Comparison of ENCODE assay signal across 28 cellular contexts in the genomic region with DNA sequence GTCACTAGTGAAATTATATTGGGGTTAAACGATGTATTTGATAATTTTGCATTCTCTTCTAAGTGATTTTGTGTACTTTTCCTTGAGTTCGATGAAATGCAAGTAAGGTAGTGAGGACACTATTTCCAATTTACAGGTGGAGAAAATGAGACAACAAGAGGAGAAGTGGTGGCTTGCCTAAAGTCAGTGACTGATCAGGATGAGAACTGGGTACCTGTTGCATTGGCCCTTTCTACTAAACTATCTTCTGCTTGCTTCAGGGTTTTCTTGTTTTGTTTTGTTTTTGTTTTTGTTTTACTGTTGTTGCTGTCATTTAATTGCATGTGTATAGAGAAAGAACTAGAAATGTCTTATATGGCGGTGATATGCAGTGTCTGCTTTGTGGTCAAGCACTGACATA.
"Had no signal": no experiment of that assay in that cellular context is flagged by ENCODE, and none has a peak within 500 bp of the region (broad histone marks: within the 10 kb centered on the region; RNA-seq: fewer than 3 reads in every experiment).

No MANE protein-coding gene starts in this region.

- H3K4me1 ChIP-seq: body of pancreas, colonic mucosa, esophagus squamous epithelium, gastroesophageal sphincter had no signal

- H3K36me3 ChIP-seq: cardiac muscle cell, colonic mucosa, esophagus squamous epithelium, gastroesophageal sphincter had no signal

- H3K27ac ChIP-seq: body of pancreas, cardiac muscle cell, colonic mucosa, epithelial cell of prostate, esophagus squamous epithelium, gastroesophageal sphincter had no signal

- H3K4me3 ChIP-seq: body of pancreas, cardiac muscle cell, colonic mucosa, esophagus squamous epithelium, gastroesophageal sphincter had no signal

- ATAC-seq: activated CD4-positive, alpha-beta T cell treated with anti-CD3 and anti-CD28 coated beads for 36 hours; activated CD8-positive, alpha-beta T cell treated with anti-CD3 and anti-CD28 coated beads, Interleukin-2, amount 10 ng/mL, durations not matched to agents 7 days and 5 days; activated T-cell treated with anti-CD3 and anti-CD28 coated beads, Interleukin-2, amount 50 U/mL, for 4 hours; activated T-helper 17 cell treated with anti-CD3 and anti-CD28 coated beads, Interleukin-2, amount 50 U/mL, for 72 hours; body of pancreas; gastroesophageal sphincter had no signal

- H3K9me3 ChIP-seq: body of pancreas, colonic mucosa, esophagus squamous epithelium, gastroesophageal sphincter had no signal

- H3K27me3 ChIP-seq: body of pancreas, cardiac muscle cell, colonic mucosa, esophagus squamous epithelium, gastroesophageal sphincter had no signal

- DNase-seq: activated CD4-positive, alpha-beta memory T cell treated with anti-CD3 and anti-CD28 coated beads for 36 hours; activated CD4-positive, alpha-beta T cell treated with anti-CD3 and anti-CD28 coated beads for 36 hours; activated CD4-positive, alpha-beta T cell treated with anti-CD3 and anti-CD28 coated beads, Interleukin-2, amount 10 ng/mL, durations not matched to agents 24 days and 14 days; activated CD4-positive, CD25-positive, alpha-beta regulatory T cell; activated CD4-positive, CD25-positive, alpha-beta regulatory T cell treated with anti-CD3 and anti-CD28 coated beads, Interleukin-2, amount 50 U/mL, for 72 hours; activated CD8-positive, alpha-beta T cell treated with anti-CD3 and anti-CD28 coated beads, Interleukin-2, amount 10 ng/mL, durations not matched to agents 7 days and 5 days; activated effector memory CD4-positive, alpha-beta T cell treated with Interleukin-2 at 50 U/mL for 16 hours; activated gamma-delta T cell treated with Interleukin-2 at 50 U/mL for 16 hours; activated naive CD4-positive, alpha-beta T cell treated with anti-CD3 and anti-CD28 coated beads, Interleukin-2, amount 50 U/mL, for 16 hours; activated naive CD4-positive, alpha-beta T cell treated with Interleukin-2 at 50 U/mL for 16 hours; activated T-cell treated with anti-CD3 and anti-CD28 coated beads, Interleukin-2, amount 50 U/mL, for 4 hours; amygdala; aorta; body of pancreas; central memory CD4-positive, alpha-beta T cell; cerebellar nuclear complex; colonic mucosa; effector CD8-positive, alpha-beta T cell; esophagus squamous epithelium; foreskin melanocyte; head of caudate nucleus; T-helper 2 cell had no signal

- FAIRE-seq: endometrium, endothelial cell of umbilical vein had no signal
